Comparison of ENCODE assay signal across 1 cellular context in genomic region chr6:154430494-154430919, GRCh38.
TF ChIP-seq lines count a peak whose summit lies in the region.

No MANE protein-coding gene starts in this region.

TF ChIP-seq in HepG2, 621 proteins besides CTCF, POLR2A, EP300 and RAD21 (continued from another document and continues in another):
- TF ChIP-seq ZNF784 (CRISPR knock-in tag; IDR thresholded peaks at IDR 0.05; ENCODE audit: borderline replicate concordance) = no peak
- TF ChIP-seq WIZ (CRISPR knock-in tag; IDR thresholded peaks at IDR 0.05) = no peak
- no peak for TF ChIP-seq SP2 (CRISPR knock-in tag; IDR thresholded peaks at IDR 0.05)
- TF ChIP-seq ZNF451 (CRISPR knock-in tag; IDR thresholded peaks at IDR 0.05) = no peak
- TF ChIP-seq, protein P1, sequence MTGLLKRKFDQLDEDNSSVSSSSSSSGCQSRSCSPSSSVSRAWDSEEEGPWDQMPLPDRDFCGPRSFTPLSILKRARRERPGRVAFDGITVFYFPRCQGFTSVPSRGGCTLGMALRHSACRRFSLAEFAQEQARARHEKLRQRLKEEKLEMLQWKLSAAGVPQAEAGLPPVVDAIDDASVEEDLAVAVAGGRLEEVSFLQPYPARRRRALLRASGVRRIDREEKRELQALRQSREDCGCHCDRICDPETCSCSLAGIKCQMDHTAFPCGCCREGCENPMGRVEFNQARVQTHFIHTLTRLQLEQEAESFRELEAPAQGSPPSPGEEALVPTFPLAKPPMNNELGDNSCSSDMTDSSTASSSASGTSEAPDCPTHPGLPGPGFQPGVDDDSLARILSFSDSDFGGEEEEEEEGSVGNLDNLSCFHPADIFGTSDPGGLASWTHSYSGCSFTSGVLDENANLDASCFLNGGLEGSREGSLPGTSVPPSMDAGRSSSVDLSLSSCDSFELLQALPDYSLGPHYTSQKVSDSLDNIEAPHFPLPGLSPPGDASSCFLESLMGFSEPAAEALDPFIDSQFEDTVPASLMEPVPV (CRISPR knock-in tag; IDR thresholded peaks at IDR 0.05) = no peak
- TF ChIP-seq FOXP1 (IDR thresholded peaks at IDR 0.05) = no peak
- no peak for TF ChIP-seq FOXP1 (CRISPR knock-in tag; IDR thresholded peaks at IDR 0.05)
- no peak for TF ChIP-seq ZMYM2 (CRISPR knock-in tag; IDR thresholded peaks at IDR 0.05)
- TF ChIP-seq AHR (CRISPR knock-in tag; IDR thresholded peaks at IDR 0.05) = no peak
- TF ChIP-seq ZFX (CRISPR knock-in tag; IDR thresholded peaks at IDR 0.05; ENCODE audit: low read depth) = 0 out of 2 replicates have a peak, but pooled peaks have one; percentile 31
- TF ChIP-seq, protein P2, sequence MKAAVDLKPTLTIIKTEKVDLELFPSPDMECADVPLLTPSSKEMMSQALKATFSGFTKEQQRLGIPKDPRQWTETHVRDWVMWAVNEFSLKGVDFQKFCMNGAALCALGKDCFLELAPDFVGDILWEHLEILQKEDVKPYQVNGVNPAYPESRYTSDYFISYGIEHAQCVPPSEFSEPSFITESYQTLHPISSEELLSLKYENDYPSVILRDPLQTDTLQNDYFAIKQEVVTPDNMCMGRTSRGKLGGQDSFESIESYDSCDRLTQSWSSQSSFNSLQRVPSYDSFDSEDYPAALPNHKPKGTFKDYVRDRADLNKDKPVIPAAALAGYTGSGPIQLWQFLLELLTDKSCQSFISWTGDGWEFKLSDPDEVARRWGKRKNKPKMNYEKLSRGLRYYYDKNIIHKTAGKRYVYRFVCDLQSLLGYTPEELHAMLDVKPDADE (CRISPR knock-in tag; IDR thresholded peaks at IDR 0.05) = no peak; the same call in 1 of the 2 replicates
- no peak for TF ChIP-seq ZSCAN30 (CRISPR knock-in tag; IDR thresholded peaks at IDR 0.05)
- TF ChIP-seq SAFB2 (CRISPR knock-in tag; IDR thresholded peaks at IDR 0.05; ENCODE audit: borderline replicate concordance, low read depth) = no peak
- TF ChIP-seq MEIS1 (CRISPR knock-in tag; IDR thresholded peaks at IDR 0.05; ENCODE audit: borderline replicate concordance) = no peak
- no peak for TF ChIP-seq ZZZ3 (CRISPR knock-in tag; IDR thresholded peaks at IDR 0.05; ENCODE audit: borderline replicate concordance)
- no peak for TF ChIP-seq TBL1XR1 (IDR thresholded peaks at IDR 0.05; ENCODE audit: borderline replicate concordance, low read length, partially characterized antibody)
- no peak for TF ChIP-seq HOXA5 (CRISPR knock-in tag; IDR thresholded peaks at IDR 0.05)
- TF ChIP-seq, protein P3, sequence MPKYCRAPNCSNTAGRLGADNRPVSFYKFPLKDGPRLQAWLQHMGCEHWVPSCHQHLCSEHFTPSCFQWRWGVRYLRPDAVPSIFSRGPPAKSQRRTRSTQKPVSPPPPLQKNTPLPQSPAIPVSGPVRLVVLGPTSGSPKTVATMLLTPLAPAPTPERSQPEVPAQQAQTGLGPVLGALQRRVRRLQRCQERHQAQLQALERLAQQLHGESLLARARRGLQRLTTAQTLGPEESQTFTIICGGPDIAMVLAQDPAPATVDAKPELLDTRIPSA (CRISPR knock-in tag; IDR thresholded peaks at IDR 0.05; ENCODE audit: borderline replicate concordance) = no peak
- TF ChIP-seq POLR2AphosphoS5 (IDR thresholded peaks at IDR 0.05; ENCODE audit: low read depth, low read length) = peak; percentile 28; the same call in 1 of the 2 replicates
- TF ChIP-seq ZNF546 (CRISPR knock-in tag; conservative IDR thresholded peaks at IDR 0.05) = no peak
- TF ChIP-seq NFKBIZ (CRISPR knock-in tag; IDR thresholded peaks at IDR 0.05) = no peak
- TF ChIP-seq CREM (IDR thresholded peaks at IDR 0.05) = peak; percentile 18; the same call in 1 of the 2 replicates
- TF ChIP-seq CREM (CRISPR knock-in tag; IDR thresholded peaks at IDR 0.05) = no peak
- TF ChIP-seq ZFP36L1 (CRISPR knock-in tag; IDR thresholded peaks at IDR 0.05) = no peak
- no peak for TF ChIP-seq ZFP37 (CRISPR knock-in tag; IDR thresholded peaks at IDR 0.05; ENCODE audit: borderline replicate concordance)
- TF ChIP-seq ZFP90 (CRISPR knock-in tag; IDR thresholded peaks at IDR 0.05; ENCODE audit: borderline replicate concordance) = no peak
- TF ChIP-seq KLF13 (CRISPR knock-in tag; IDR thresholded peaks at IDR 0.05) = no peak
- 0 out of 2 replicates have a peak, but pooled peaks have one; percentile 22 for TF ChIP-seq TOE1 (CRISPR knock-in tag; IDR thresholded peaks at IDR 0.05)
- TF ChIP-seq, protein P4, sequence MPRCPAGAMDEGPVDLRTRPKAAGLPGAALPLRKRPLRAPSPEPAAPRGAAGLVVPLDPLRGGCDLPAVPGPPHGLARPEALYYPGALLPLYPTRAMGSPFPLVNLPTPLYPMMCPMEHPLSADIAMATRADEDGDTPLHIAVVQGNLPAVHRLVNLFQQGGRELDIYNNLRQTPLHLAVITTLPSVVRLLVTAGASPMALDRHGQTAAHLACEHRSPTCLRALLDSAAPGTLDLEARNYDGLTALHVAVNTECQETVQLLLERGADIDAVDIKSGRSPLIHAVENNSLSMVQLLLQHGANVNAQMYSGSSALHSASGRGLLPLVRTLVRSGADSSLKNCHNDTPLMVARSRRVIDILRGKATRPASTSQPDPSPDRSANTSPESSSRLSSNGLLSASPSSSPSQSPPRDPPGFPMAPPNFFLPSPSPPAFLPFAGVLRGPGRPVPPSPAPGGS (CRISPR knock-in tag; IDR thresholded peaks at IDR 0.05) = no peak
- no peak for TF ChIP-seq SRSF9 (IDR thresholded peaks at IDR 0.05; ENCODE audit: borderline replicate concordance, insufficient read depth, low read depth, low read length, poor library complexity, severe bottlenecking)
- TF ChIP-seq SNRNP70 (IDR thresholded peaks at IDR 0.05; ENCODE audit: low read depth, low read length) = no peak
- TF ChIP-seq IRF2 (CRISPR knock-in tag; IDR thresholded peaks at IDR 0.05) = no peak
- no peak for TF ChIP-seq GATAD1 (CRISPR knock-in tag; IDR thresholded peaks at IDR 0.05)
- no peak for TF ChIP-seq ZBTB20 (CRISPR knock-in tag; IDR thresholded peaks at IDR 0.05; ENCODE audit: borderline replicate concordance, low read depth)
- TF ChIP-seq BORCS8-MEF2B (CRISPR knock-in tag; IDR thresholded peaks at IDR 0.05) = no peak
- 0 out of 2 replicates have a peak, but pooled peaks have one; percentile 10 for TF ChIP-seq THAP11 (CRISPR knock-in tag; IDR thresholded peaks at IDR 0.05)
- no peak for TF ChIP-seq ZNF282 (IDR thresholded peaks at IDR 0.05; ENCODE audit: partially characterized antibody)
- TF ChIP-seq ZNF589 (CRISPR knock-in tag; conservative IDR thresholded peaks at IDR 0.05) = no peak
- TF ChIP-seq ZNF674 (CRISPR knock-in tag; IDR thresholded peaks at IDR 0.05; ENCODE audit: low read depth) = no peak
- no peak for TF ChIP-seq NR2C2 (CRISPR knock-in tag; IDR thresholded peaks at IDR 0.05; ENCODE audit: borderline replicate concordance)
- no peak for TF ChIP-seq SP140L (CRISPR knock-in tag; IDR thresholded peaks at IDR 0.05; ENCODE audit: borderline replicate concordance)
- peak; percentile 29; the same call in 1 of the 2 replicates for TF ChIP-seq ETV5 (CRISPR knock-in tag; IDR thresholded peaks at IDR 0.05; ENCODE audit: borderline replicate concordance)
- TF ChIP-seq ZNF577 (CRISPR knock-in tag; IDR thresholded peaks at IDR 0.05; ENCODE audit: borderline replicate concordance, low read depth) = no peak
- no peak for TF ChIP-seq GZF1 (CRISPR knock-in tag; IDR thresholded peaks at IDR 0.05)
- TF ChIP-seq, protein P5, sequence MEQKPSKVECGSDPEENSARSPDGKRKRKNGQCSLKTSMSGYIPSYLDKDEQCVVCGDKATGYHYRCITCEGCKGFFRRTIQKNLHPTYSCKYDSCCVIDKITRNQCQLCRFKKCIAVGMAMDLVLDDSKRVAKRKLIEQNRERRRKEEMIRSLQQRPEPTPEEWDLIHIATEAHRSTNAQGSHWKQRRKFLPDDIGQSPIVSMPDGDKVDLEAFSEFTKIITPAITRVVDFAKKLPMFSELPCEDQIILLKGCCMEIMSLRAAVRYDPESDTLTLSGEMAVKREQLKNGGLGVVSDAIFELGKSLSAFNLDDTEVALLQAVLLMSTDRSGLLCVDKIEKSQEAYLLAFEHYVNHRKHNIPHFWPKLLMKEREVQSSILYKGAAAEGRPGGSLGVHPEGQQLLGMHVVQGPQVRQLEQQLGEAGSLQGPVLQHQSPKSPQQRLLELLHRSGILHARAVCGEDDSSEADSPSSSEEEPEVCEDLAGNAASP (CRISPR knock-in tag; IDR thresholded peaks at IDR 0.05; ENCODE audit: borderline replicate concordance) = 0 out of 2 replicates have a peak, but pooled peaks have one; percentile 43
- no peak for TF ChIP-seq ONECUT2 (CRISPR knock-in tag; IDR thresholded peaks at IDR 0.05)
- TF ChIP-seq ZNF792 (CRISPR knock-in tag; IDR thresholded peaks at IDR 0.05) = no peak
- no peak for TF ChIP-seq U2AF1 (optimal IDR thresholded peaks at IDR 0.05; ENCODE audit: low read depth, low read length)
- no peak for TF ChIP-seq SP1 (IDR thresholded peaks at IDR 0.05)
- no peak for TF ChIP-seq SP1 (CRISPR knock-in tag; IDR thresholded peaks at IDR 0.05)
- TF ChIP-seq CBFB (CRISPR knock-in tag; IDR thresholded peaks at IDR 0.05) = no peak
- no peak for TF ChIP-seq GABPB1 (CRISPR knock-in tag; IDR thresholded peaks at IDR 0.05)
- TF ChIP-seq FOXA3 (CRISPR knock-in tag; IDR thresholded peaks at IDR 0.05) = peak; percentile 62; the same call in 1 of the 2 replicates
- TF ChIP-seq DMAP1 (CRISPR knock-in tag; IDR thresholded peaks at IDR 0.05) = no peak
- no peak for TF ChIP-seq PREB (CRISPR knock-in tag; IDR thresholded peaks at IDR 0.05)
- peak; percentile 73; the same call in 1 of the 2 replicates for TF ChIP-seq RXRB (CRISPR knock-in tag; IDR thresholded peaks at IDR 0.05; ENCODE audit: borderline replicate concordance)
- no peak for TF ChIP-seq ELF1 (CRISPR knock-in tag; IDR thresholded peaks at IDR 0.05)
- no peak for TF ChIP-seq FOXC1 (CRISPR knock-in tag; IDR thresholded peaks at IDR 0.05; ENCODE audit: borderline replicate concordance)
- TF ChIP-seq NR1H2 (CRISPR knock-in tag; IDR thresholded peaks at IDR 0.05; ENCODE audit: borderline replicate concordance, low read depth) = no peak
- no peak for TF ChIP-seq KAT7 (CRISPR knock-in tag; IDR thresholded peaks at IDR 0.05; ENCODE audit: borderline replicate concordance)
- no peak for TF ChIP-seq ZNF224 (CRISPR knock-in tag; IDR thresholded peaks at IDR 0.05)
- TF ChIP-seq ZNF552 (CRISPR knock-in tag; IDR thresholded peaks at IDR 0.05; ENCODE audit: borderline replicate concordance) = no peak
- TF ChIP-seq ZEB1 (IDR thresholded peaks at IDR 0.05; ENCODE audit: insufficient replicate concordance, low read depth) = no peak
- TF ChIP-seq CEBPG (CRISPR knock-in tag; IDR thresholded peaks at IDR 0.05) = 0 out of 2 replicates have a peak, but pooled peaks have one; percentile 16
- TF ChIP-seq ZNF3 (CRISPR knock-in tag; IDR thresholded peaks at IDR 0.05) = no peak
- TF ChIP-seq SMARCC2 (IDR thresholded peaks at IDR 0.05) = no peak
- TF ChIP-seq FOXK1 (CRISPR knock-in tag; IDR thresholded peaks at IDR 0.05; ENCODE audit: borderline replicate concordance, low read depth) = peak; percentile 22; the same call in 1 of the 2 replicates
- TF ChIP-seq GABPA (IDR thresholded peaks at IDR 0.05; ENCODE audit: low read depth, low read length) = no peak
- peak; percentile 43; the same call in 1 of the 2 replicates for TF ChIP-seq GABPA (CRISPR knock-in tag; IDR thresholded peaks at IDR 0.05; ENCODE audit: low read depth)
- TF ChIP-seq, protein P6, sequence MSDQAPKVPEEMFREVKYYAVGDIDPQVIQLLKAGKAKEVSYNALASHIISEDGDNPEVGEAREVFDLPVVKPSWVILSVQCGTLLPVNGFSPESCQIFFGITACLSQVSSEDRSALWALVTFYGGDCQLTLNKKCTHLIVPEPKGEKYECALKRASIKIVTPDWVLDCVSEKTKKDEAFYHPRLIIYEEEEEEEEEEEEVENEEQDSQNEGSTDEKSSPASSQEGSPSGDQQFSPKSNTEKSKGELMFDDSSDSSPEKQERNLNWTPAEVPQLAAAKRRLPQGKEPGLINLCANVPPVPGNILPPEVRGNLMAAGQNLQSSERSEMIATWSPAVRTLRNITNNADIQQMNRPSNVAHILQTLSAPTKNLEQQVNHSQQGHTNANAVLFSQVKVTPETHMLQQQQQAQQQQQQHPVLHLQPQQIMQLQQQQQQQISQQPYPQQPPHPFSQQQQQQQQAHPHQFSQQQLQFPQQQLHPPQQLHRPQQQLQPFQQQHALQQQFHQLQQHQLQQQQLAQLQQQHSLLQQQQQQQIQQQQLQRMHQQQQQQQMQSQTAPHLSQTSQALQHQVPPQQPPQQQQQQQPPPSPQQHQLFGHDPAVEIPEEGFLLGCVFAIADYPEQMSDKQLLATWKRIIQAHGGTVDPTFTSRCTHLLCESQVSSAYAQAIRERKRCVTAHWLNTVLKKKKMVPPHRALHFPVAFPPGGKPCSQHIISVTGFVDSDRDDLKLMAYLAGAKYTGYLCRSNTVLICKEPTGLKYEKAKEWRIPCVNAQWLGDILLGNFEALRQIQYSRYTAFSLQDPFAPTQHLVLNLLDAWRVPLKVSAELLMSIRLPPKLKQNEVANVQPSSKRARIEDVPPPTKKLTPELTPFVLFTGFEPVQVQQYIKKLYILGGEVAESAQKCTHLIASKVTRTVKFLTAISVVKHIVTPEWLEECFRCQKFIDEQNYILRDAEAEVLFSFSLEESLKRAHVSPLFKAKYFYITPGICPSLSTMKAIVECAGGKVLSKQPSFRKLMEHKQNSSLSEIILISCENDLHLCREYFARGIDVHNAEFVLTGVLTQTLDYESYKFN (CRISPR knock-in tag; conservative IDR thresholded peaks at IDR 0.05) = peak; percentile 93
- TF ChIP-seq TARDBP (CRISPR knock-in tag; IDR thresholded peaks at IDR 0.05) = no peak
- TF ChIP-seq ZNF232 (CRISPR knock-in tag; IDR thresholded peaks at IDR 0.05; ENCODE audit: borderline replicate concordance) = no peak
- TF ChIP-seq PTBP1 (IDR thresholded peaks at IDR 0.05; ENCODE audit: low read depth, low read length, poor library complexity, severe bottlenecking) = no peak
- no peak for TF ChIP-seq GTF2F1 (IDR thresholded peaks at IDR 0.05; ENCODE audit: low read length)
- TF ChIP-seq ZNF644 (CRISPR knock-in tag; IDR thresholded peaks at IDR 0.05; ENCODE audit: low read depth) = no peak
